Comparison of ENCODE assay signal across 1 cellular context in genomic region chr17:20922128-20922670, GRCh38.
TF ChIP-seq lines count a peak whose summit lies in the region.

No MANE protein-coding gene starts in this region.

TF ChIP-seq in K562, 482 proteins besides CTCF, POLR2A, EP300 and RAD21 (continued from another document and continues in another):
- TF ChIP-seq PBX2 (CRISPR knock-in tag; IDR thresholded peaks at IDR 0.05; ENCODE audit: low read depth) (no peak), PBX2 (tag; conservative IDR thresholded peaks at IDR 0.05; ENCODE audit: low read depth) (no peak), AFF1 (IDR thresholded peaks at IDR 0.05; ENCODE audit: low read depth in 1 of 2, partially characterized antibody in 2 of 2) (peak in 1 of 2 experiments; percentile 22), ZNF408 (CRISPR knock-in tag; IDR thresholded peaks at IDR 0.05; ENCODE audit: low read depth) (no peak), CREB1 (IDR thresholded peaks at IDR 0.05) (no peak), CREB1 (CRISPR knock-in tag; IDR thresholded peaks at IDR 0.05) (no peak), ZNF395 (CRISPR knock-in tag; IDR thresholded peaks at IDR 0.05) (no peak), AFF4 (CRISPR knock-in tag; IDR thresholded peaks at IDR 0.05) (no peak), EHMT2 (IDR thresholded peaks at IDR 0.05) (peak; percentile 78), FOXJ2 (tag; IDR thresholded peaks at IDR 0.05) (no peak), PTRF (tag; IDR thresholded peaks at IDR 0.05) (no peak), GTF2E2 (tag; IDR thresholded peaks at IDR 0.05) (no peak), JUND (IDR thresholded peaks at IDR 0.05; ENCODE audit: borderline replicate concordance, low read depth, low read length) (peak; percentile 67; the same call in 1 of the 2 replicates), JUND (tag; IDR thresholded peaks at IDR 0.05; ENCODE audit: borderline replicate concordance, low read depth, low read length) (peak; percentile 77; the same call in 1 of the 3 replicates), NKRF (IDR thresholded peaks at IDR 0.05; ENCODE audit: borderline replicate concordance) (no peak), ZNF316 (IDR thresholded peaks at IDR 0.05) (peak; percentile 53; the same call in 1 of the 2 replicates), KDM1A (IDR thresholded peaks at IDR 0.05) (no peak), IRF9 (tag; IDR thresholded peaks at IDR 0.05) (no peak), MTA2 (IDR thresholded peaks at IDR 0.05; ENCODE audit: low read depth) (0 out of 2 replicates have a peak, but pooled peaks have one; percentile 9), MTA3 (IDR thresholded peaks at IDR 0.05; ENCODE audit: borderline replicate concordance) (no peak), DDX20 (tag; IDR thresholded peaks at IDR 0.05; ENCODE audit: low read depth) (no peak), DPF2 (IDR thresholded peaks at IDR 0.05) (peak; percentile 85), ARID1B (IDR thresholded peaks at IDR 0.05) (peak; percentile 72), GABPB1 (CRISPR knock-in tag; IDR thresholded peaks at IDR 0.05) (no peak), GTF2B (IDR thresholded peaks at IDR 0.05; ENCODE audit: extremely low read depth, insufficient read length) (no peak), CHD1 (IDR thresholded peaks at IDR 0.05; ENCODE audit: low read length) (no peak), ELK3 (CRISPR knock-in tag; IDR thresholded peaks at IDR 0.05) (no peak), SNAPC5 (CRISPR knock-in tag; IDR thresholded peaks at IDR 0.05) (no peak), ZNF217 (CRISPR knock-in tag; IDR thresholded peaks at IDR 0.05) (no peak), SMARCA5 (IDR thresholded peaks at IDR 0.05) (peak; percentile 27; the same call in 1 of the 2 replicates), HSF4 (CRISPR knock-in tag; IDR thresholded peaks at IDR 0.05; ENCODE audit: borderline replicate concordance) (no peak), CGGBP1 (CRISPR knock-in tag; IDR thresholded peaks at IDR 0.05) (no peak), RFX7 (CRISPR knock-in tag; IDR thresholded peaks at IDR 0.05) (no peak), ZNF224 (CRISPR knock-in tag; IDR thresholded peaks at IDR 0.05) (no peak), NBN (IDR thresholded peaks at IDR 0.05; ENCODE audit: low read depth) (no peak), TRIM24 (IDR thresholded peaks at IDR 0.05) (0 out of 4 replicates have a peak, but pooled peaks of 1 of the 2 experiments have one; percentile 18), ZNF277 (CRISPR knock-in tag; IDR thresholded peaks at IDR 0.05; ENCODE audit: borderline replicate concordance) (no peak), ESRRA (IDR thresholded peaks at IDR 0.05; ENCODE audit: borderline replicate concordance, low read depth) (no peak)
